Comparison of ENCODE assay signal across 1 cellular context in genomic region chr4:127936974-127937373, GRCh38.
TF ChIP-seq lines count a peak whose summit lies in the region.

No MANE protein-coding gene starts in this region.

TF ChIP-seq in SK-N-SH treated with all-trans-retinoic acid at 6 μM for 48 hours, 23 proteins besides CTCF, POLR2A, EP300 and RAD21:
- TF ChIP-seq TCF4 (CRISPR knock-in tag; IDR thresholded peaks at IDR 0.05; ENCODE audit: borderline replicate concordance) (no peak), ESRRG (CRISPR knock-in tag; IDR thresholded peaks at IDR 0.05) (no peak), ZFP30 (CRISPR knock-in tag; IDR thresholded peaks at IDR 0.05) (no peak), ISL1 (CRISPR knock-in tag; IDR thresholded peaks at IDR 0.05) (peak; percentile 26; the same call in 1 of the 2 replicates)
- TF ChIP-seq, protein P1, sequence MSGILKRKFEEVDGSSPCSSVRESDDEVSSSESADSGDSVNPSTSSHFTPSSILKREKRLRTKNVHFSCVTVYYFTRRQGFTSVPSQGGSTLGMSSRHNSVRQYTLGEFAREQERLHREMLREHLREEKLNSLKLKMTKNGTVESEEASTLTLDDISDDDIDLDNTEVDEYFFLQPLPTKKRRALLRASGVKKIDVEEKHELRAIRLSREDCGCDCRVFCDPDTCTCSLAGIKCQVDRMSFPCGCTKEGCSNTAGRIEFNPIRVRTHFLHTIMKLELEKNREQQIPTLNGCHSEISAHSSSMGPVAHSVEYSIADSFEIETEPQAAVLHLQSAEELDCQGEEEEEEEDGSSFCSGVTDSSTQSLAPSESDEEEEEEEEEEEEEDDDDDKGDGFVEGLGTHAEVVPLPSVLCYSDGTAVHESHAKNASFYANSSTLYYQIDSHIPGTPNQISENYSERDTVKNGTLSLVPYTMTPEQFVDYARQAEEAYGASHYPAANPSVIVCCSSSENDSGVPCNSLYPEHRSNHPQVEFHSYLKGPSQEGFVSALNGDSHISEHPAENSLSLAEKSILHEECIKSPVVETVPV (CRISPR knock-in tag; IDR thresholded peaks at IDR 0.05): no peak
- TF ChIP-seq, protein P2, sequence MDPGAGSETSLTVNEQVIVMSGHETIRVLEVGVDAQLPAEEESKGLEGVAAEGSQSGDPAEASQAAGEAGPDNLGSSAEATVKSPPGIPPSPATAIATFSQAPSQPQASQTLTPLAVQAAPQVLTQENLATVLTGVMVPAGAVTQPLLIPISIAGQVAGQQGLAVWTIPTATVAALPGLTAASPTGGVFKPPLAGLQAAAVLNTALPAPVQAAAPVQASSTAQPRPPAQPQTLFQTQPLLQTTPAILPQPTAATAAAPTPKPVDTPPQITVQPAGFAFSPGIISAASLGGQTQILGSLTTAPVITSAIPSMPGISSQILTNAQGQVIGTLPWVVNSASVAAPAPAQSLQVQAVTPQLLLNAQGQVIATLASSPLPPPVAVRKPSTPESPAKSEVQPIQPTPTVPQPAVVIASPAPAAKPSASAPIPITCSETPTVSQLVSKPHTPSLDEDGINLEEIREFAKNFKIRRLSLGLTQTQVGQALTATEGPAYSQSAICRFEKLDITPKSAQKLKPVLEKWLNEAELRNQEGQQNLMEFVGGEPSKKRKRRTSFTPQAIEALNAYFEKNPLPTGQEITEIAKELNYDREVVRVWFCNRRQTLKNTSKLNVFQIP (CRISPR knock-in tag; IDR thresholded peaks at IDR 0.05; ENCODE audit: borderline replicate concordance, low read depth): no peak
TF ChIP-seq in SK-N-SH treated with all-trans-retinoic acid at 6 μM for 48 hours: peak in this region for 1.
